In the genomic region with DNA sequence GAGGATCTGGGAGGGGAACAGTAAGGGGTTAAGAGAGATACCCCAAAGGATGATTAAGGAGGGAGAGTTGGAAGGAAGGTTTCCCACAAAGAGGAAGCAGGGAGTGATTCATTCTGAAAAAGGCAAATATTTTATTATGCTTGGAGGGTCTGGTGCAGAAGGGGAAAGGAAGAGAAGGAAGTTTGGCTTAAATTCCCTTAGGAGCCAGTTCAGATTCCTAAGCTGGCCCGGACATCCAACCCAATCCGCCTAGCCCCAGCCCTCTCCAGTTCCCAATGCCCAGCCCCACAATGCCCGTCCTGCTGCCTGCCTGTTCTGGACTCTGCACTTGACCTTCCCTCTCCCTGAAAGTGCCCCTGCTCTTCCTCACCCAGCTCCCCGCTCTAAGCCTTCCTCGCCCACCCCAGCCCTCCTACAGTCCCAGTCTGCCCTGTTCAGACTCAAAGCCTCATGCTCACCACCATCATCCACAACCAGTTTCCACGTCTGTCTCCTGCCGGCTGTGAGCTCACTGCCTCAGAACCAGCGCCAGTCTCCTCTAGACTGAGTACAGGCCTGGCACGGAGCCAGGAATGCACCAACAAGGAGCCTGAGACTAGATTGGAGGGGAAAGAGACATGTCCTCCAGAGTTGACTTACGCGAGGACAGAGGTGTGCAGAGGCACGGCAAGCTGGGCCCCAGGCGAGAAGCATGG, we compare ENCODE assay signal across 10 cellular contexts. TPM values are rescaled to one million over a fixed set of nuclear protein-coding genes. Genes with fewer than 3 reads are reported as not detected.
DNase-seq lines count a peak whose midpoint lies in the region; ATAC-seq, FAIRE-seq and TF ChIP-seq lines count a peak whose summit lies in the region.
"Had no signal": no experiment of that assay in that cellular context is flagged by ENCODE, and none has a peak within 500 bp of the region (broad histone marks: within the 10 kb centered on the region; RNA-seq: fewer than 3 reads in every experiment).

No MANE protein-coding gene starts in this region.

- dilution Hi-C loops in endothelial cell of umbilical vein (cut with MboI; ENCODE audit: extremely low pct_ligation_motif_present, low sequenced_read_pairs): no loop called here

- H4K20me1 ChIP-seq in endothelial cell of umbilical vein (replicated peaks; ENCODE audit: control insufficient read depth, extremely low read depth, insufficient read depth, low read length): no peaks in the 10 kb centered on the region

- peaks cover 61% of the 10 kb centered on the region for H3K4me1 ChIP-seq in endothelial cell of umbilical vein (ENCODE audit: control insufficient read depth, extremely low read depth, insufficient read depth, low read length)

- peak; percentile 99 for FAIRE-seq in endothelial cell of umbilical vein (lab: Jason Lieb, UNC)
- FAIRE-seq: GM18507 had no signal

- BruUV-seq in endothelial cell of umbilical vein (replicated peaks; lab: Mats Ljungman, UMichigan): TSS peak; percentile 13

- H3K9me1 ChIP-seq in endothelial cell of umbilical vein (replicated peaks; ENCODE audit: control insufficient read depth, extremely low read depth, insufficient read depth, low read length): no peaks in the 10 kb centered on the region

- H3K27ac Mint-ChIP-seq in nephron: peak overlapping the region; percentile 95 to 97 (median 97)

- ATAC-seq in HG03439 (IDR thresholded peaks at IDR 0.05; ENCODE audit: unreplicated experiment) (no peak), HG03442 (IDR thresholded peaks at IDR 0.05; ENCODE audit: unreplicated experiment) (no peak)

- H3K79me2 ChIP-seq in endothelial cell of umbilical vein (ENCODE audit: control insufficient read depth, insufficient read depth, low read length): peaks cover 90% of the 10 kb centered on the region

- peaks cover 78% of the 10 kb centered on the region for H3K4me1 Mint-ChIP-seq in nephron

- H3K27ac ChIP-seq in endothelial cell of umbilical vein (ENCODE audit: insufficient read depth, low read depth, low read length): peak overlapping the region; percentile 96

- intact Hi-C loops in endothelial cell of umbilical vein (cut with micrococcal nuclease): loop anchor here (2.0 kb wide), 2 partner anchors 16 to 18 kb away; no protein-coding TSS in a partner anchor

- H3K36me3 Mint-ChIP-seq in nephron (ENCODE audit: low read depth): peaks cover 40% of the 10 kb centered on the region

- H3K9me3 ChIP-seq in endothelial cell of umbilical vein (replicated peaks; ENCODE audit: control insufficient read depth, insufficient read depth, low read length): no peaks in the 10 kb centered on the region

- no peak overlapping the region for H2AFZ ChIP-seq in endothelial cell of umbilical vein (ENCODE audit: low read depth, low read length)

- H3K4me3 ChIP-seq in endothelial cell of umbilical vein (replicated peaks in 1 of 3; ENCODE audit: insufficient read depth in 1 of 3, low read depth in 1 of 3, low read length in 3 of 3): peak overlapping the region in 1 of 3 experiments; percentile 15

- DNase-seq in Ammon's horn (ENCODE audit: low spot score) (peak; percentile 74), NCI-H2227 (lab: John Stamatoyannopoulos, UW; ENCODE audit: unreplicated experiment) (peak; percentile 68), endothelial cell of umbilical vein (ENCODE audit: low read depth, low spot score) (peak; percentile 81), NCI-H1930 (lab: John Stamatoyannopoulos, UW) (no peak)
- no peak for DNase-seq in activated CD8-positive, alpha-beta memory T cell treated with anti-CD3 and anti-CD28 coated beads, Interleukin-2, amount 50 U/mL, for 4 hours
- DNase-seq: SHP77 treated with DMSO at 0.1 percent for 48 hours had no signal

- no peaks in the 10 kb centered on the region for H3K27me3 ChIP-seq in endothelial cell of umbilical vein (ENCODE audit: control insufficient read depth in 2 of 2, insufficient read depth in 2 of 2, low read length in 2 of 2)

- H3K27me3 Mint-ChIP-seq in nephron (ENCODE audit: low read depth): peaks cover 6% of the 10 kb centered on the region

- TF ChIP-seq CTCF in endothelial cell of umbilical vein (IDR thresholded peaks at IDR 0.05; ENCODE audit: extremely low read depth in 1 of 2, insufficient read depth in 1 of 2, low read depth in 1 of 2, low read length in 2 of 2): no peak
- TF ChIP-seq CTCF in nephron (IDR thresholded peaks at IDR 0.05; ENCODE audit: unreplicated experiment in 3 of 3): no peak

- H3K9ac ChIP-seq in endothelial cell of umbilical vein (replicated peaks; ENCODE audit: extremely low read depth, insufficient read depth, low read length): peak overlapping the region; percentile 79

- peak overlapping the region; percentile 51 to 68 (median 55) for H3K4me3 Mint-ChIP-seq in nephron

- H3K4me2 ChIP-seq in endothelial cell of umbilical vein (ENCODE audit: insufficient read depth, low read length): peak overlapping the region; percentile 66

- POLR2A ChIA-PET in endothelial cell of umbilical vein (lab: Charles Lee): interaction anchor here (1.0 to 1.4 kb wide), 2 partner anchors 11 to 41 kb away, joined by 4 to 8 read pairs; no protein-coding TSS in a partner anchor

- TF ChIP-seq POLR2A in endothelial cell of umbilical vein (IDR thresholded peaks at IDR 0.05; ENCODE audit: low read depth, low read length): peak; percentile 67

- CTCF ChIA-PET in endothelial cell of umbilical vein (lab: Charles Lee): interaction anchor here (1.0 to 8.2 kb wide), 11 partner anchors 9 to 726 kb away, joined by 3 to 68 read pairs (median 6); a partner anchor contains a TSS

- peaks cover 11% of the 10 kb centered on the region in 2 experiments for H3K36me3 ChIP-seq in endothelial cell of umbilical vein (ENCODE audit: control insufficient read depth in 2 of 2, extremely low read depth in 1 of 2, insufficient read depth in 2 of 2, low read length in 2 of 2)

- no peaks in the 10 kb centered on the region for H3K9me3 Mint-ChIP-seq in nephron

TF ChIP-seq in endothelial cell of umbilical vein, 7 proteins besides CTCF, POLR2A, EP300 and RAD21:
- peak; percentile 84 for TF ChIP-seq POLR2AphosphoS5 (IDR thresholded peaks at IDR 0.05; ENCODE audit: insufficient read depth, low read depth, low read length)
- peak; percentile 17 for TF ChIP-seq JUN (IDR thresholded peaks at IDR 0.05; ENCODE audit: borderline replicate concordance, insufficient read depth, insufficient read length, low read depth)
- TF ChIP-seq FOS (IDR thresholded peaks at IDR 0.05; ENCODE audit: borderline replicate concordance, insufficient read depth, low read length): peak; percentile 91
- TF ChIP-seq EZH2 (IDR thresholded peaks at IDR 0.05; ENCODE audit: borderline replicate concordance, low read depth, low read length, severe bottlenecking): no peak
- TF ChIP-seq GATA2 (IDR thresholded peaks at IDR 0.05; ENCODE audit: insufficient read depth, insufficient read length, low read depth, low read length): no peak

RNA-seq across cellular contexts. Expression of a gene that starts 18.9 kb away (rescaled TPM):
- 316 and 420 TPM in 2 replicates for total RNA-seq in endothelial cell of umbilical vein
- 82.0 and 110 TPM in 2 replicates for polyA plus RNA-seq in endothelial cell of umbilical vein
- 160 and 168 TPM in 2 replicates for polyA plus RNA-seq in endothelial cell of umbilical vein (2011; cell fraction: cytosol; rRNA removed)
- polyA plus RNA-seq in endothelial cell of umbilical vein (2011; cell fraction: nucleus; rRNA removed): 332 and 370 TPM in 2 replicates
- 262 and 405 TPM in 2 replicates for polyA plus RNA-seq in endothelial cell of umbilical vein (2012)
- 205 and 211 TPM in 2 replicates for polyA minus RNA-seq in endothelial cell of umbilical vein
- polyA minus RNA-seq in endothelial cell of umbilical vein (2011; cell fraction: cytosol; rRNA and poly(A)+ RNA removed): 44.4 TPM
- 100 and 114 TPM in 2 replicates for polyA minus RNA-seq in endothelial cell of umbilical vein (2011; cell fraction: nucleus; rRNA and poly(A)+ RNA removed)

Comparison
In these comparisons a context has a peak if more than half of its experiments do, and no peak if none do; other contexts are left out.
1. DNase-seq: peak in Ammon's horn (single experiment), NCI-H2227 (single experiment) and endothelial cell of umbilical vein (single experiment); none in activated CD8-positive, alpha-beta memory T cell treated with anti-CD3 and anti-CD28 coated beads, Interleukin-2, amount 50 U/mL, for 4 hours (single experiment) and NCI-H1930 (0 of 2).